ENCODE assay signal across 2 cellular contexts in the genomic region with DNA sequence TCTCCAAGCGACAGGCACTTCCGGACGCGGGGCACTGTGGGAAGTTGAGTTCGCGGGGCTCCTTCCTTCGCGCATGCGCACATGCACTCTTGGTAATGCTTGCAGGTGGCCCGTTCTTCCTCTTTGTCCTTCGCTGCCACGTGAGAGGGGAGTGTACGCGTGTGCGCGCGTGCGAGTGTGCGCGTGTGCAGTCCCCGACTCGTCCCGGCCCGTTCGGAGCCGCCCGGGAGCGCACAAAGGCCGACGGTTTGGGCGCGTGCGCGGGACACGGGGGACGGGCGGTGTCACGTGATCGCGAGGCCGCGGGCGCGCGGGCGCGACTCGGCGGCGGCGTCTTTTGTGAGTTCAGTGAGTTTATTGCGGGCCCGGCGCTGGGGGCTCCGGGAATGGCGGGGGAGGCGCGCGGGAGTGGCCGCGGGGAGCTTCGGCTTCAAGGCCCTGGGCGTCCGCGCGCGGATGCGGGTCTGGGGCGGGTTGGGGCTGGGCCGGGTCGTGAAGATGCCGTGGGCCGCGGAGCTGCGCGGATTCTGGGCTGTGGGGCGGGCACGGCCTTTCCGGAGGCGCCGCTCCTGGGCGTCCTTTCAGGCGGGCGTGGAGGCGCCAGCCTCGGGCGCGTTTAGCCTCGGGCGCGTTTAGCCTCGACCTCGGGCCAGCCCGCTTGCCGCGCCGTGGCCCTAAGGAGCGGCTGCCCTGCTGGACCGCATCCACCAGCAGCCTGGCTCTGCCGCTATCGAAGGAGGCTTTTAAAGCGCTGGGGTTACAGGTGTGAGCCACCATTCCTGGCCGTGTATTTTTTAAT.
TF ChIP-seq lines count a peak whose summit lies in the region.

ZNF84 (plus strand) TSS at position 303 of the 799 bp plus-strand sequence. CDS start 3,959 bp downstream, outside the sequence.

TF ChIP-seq in IMR-90, 13 proteins besides CTCF, POLR2A, EP300 and RAD21:
- no peak for TF ChIP-seq SMC3 (IDR thresholded peaks at IDR 0.05; ENCODE audit: low read depth, low read length)
- TF ChIP-seq FOS (IDR thresholded peaks at IDR 0.05; ENCODE audit: low read depth, low read length) = peak; percentile 22; the same call in 1 of the 2 replicates
- TF ChIP-seq MAZ (IDR thresholded peaks at IDR 0.05; ENCODE audit: borderline replicate concordance, low read depth, low read length) = 0 out of 2 replicates have a peak, but pooled peaks have one; percentile 47
- no peak for TF ChIP-seq CHD1 (IDR thresholded peaks at IDR 0.05; ENCODE audit: low read depth, low read length)
- TF ChIP-seq NFE2L2 (IDR thresholded peaks at IDR 0.05; ENCODE audit: low read depth, low read length) = no peak
- no peak for TF ChIP-seq RFX5 (IDR thresholded peaks at IDR 0.05; ENCODE audit: low read depth, low read length)
- TF ChIP-seq, protein P1, sequence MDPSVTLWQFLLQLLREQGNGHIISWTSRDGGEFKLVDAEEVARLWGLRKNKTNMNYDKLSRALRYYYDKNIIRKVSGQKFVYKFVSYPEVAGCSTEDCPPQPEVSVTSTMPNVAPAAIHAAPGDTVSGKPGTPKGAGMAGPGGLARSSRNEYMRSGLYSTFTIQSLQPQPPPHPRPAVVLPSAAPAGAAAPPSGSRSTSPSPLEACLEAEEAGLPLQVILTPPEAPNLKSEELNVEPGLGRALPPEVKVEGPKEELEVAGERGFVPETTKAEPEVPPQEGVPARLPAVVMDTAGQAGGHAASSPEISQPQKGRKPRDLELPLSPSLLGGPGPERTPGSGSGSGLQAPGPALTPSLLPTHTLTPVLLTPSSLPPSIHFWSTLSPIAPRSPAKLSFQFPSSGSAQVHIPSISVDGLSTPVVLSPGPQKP (IDR thresholded peaks at IDR 0.05; ENCODE audit: borderline replicate concordance, low read depth, low read length) = 0 out of 2 replicates have a peak, but pooled peaks have one; percentile 20
- no peak for TF ChIP-seq CEBPB (IDR thresholded peaks at IDR 0.05; ENCODE audit: low read depth, low read length)
- no peak for TF ChIP-seq MAFK (IDR thresholded peaks at IDR 0.05; ENCODE audit: low read depth, low read length)
- TF ChIP-seq RCOR1 (IDR thresholded peaks at IDR 0.05; ENCODE audit: insufficient replicate concordance, low read length) = no peak
- TF ChIP-seq USF2 (IDR thresholded peaks at IDR 0.05; ENCODE audit: low read depth, low read length) = peak; percentile 96
- TF ChIP-seq BHLHE40 (IDR thresholded peaks at IDR 0.05; ENCODE audit: low read depth, low read length) = peak; percentile 94
- peak; percentile 72; the same call in 1 of the 2 replicates for TF ChIP-seq MXI1 (IDR thresholded peaks at IDR 0.05; ENCODE audit: borderline replicate concordance, low read depth, low read length)

TF ChIP-seq in endothelial cell of umbilical vein, 7 proteins besides CTCF, POLR2A, EP300 and RAD21:
- TF ChIP-seq MAX (IDR thresholded peaks at IDR 0.05; ENCODE audit: insufficient read depth, insufficient read length) (peak; percentile 96), EZH2 (IDR thresholded peaks at IDR 0.05; ENCODE audit: borderline replicate concordance, low read depth, low read length, severe bottlenecking) (no peak), POLR2AphosphoS5 (IDR thresholded peaks at IDR 0.05; ENCODE audit: insufficient read depth, low read depth, low read length) (peak; percentile 86), FOS (IDR thresholded peaks at IDR 0.05; ENCODE audit: borderline replicate concordance, insufficient read depth, low read length) (no peak), GATA2 (IDR thresholded peaks at IDR 0.05; ENCODE audit: insufficient read depth, insufficient read length, low read depth, low read length) (no peak), JUN (IDR thresholded peaks at IDR 0.05; ENCODE audit: borderline replicate concordance, insufficient read depth, insufficient read length, low read depth) (no peak), MYC (IDR thresholded peaks at IDR 0.05; ENCODE audit: low read depth, low read length) (peak; percentile 84)
